ENCODE assay signal across 17 cellular contexts in the genomic region with DNA sequence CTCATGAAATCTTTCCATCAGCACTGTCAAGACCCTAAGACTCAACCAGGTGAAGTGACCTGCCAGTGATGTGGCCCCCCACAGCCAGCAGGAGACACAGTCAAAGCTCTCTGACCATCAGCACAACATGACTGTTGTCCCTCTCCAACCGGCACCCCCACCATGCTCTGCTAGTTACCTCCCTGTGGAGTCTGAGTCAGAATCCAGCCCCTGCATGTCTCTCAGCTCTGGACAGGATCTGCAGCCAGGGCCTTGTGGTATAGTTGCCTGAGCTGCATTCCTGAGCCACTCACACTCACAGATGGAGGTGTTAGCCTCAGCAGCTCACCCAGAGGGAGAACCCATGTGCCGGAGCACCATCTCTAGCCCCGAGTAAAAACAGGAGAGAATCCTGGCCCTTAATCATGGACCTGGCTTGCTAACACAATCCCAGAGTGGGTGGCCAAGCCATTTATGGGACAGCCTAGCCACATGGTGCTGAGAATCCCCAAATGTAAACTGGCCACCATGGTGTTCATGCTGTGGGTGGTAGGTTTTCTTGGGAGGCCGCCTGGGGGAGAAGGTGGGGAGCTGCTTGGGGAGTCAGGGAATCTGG.
DNase-seq lines count a peak whose midpoint lies in the region; TF ChIP-seq lines count a peak whose summit lies in the region.
"Had no signal": no experiment of that assay in that cellular context is flagged by ENCODE, and none has a peak within 500 bp of the region (broad histone marks: within the 10 kb centered on the region; RNA-seq: fewer than 3 reads in every experiment).

No MANE protein-coding gene starts in this region.

- H3K27ac Mint-ChIP-seq in MCF 10A (ENCODE audit: low read depth, unreplicated experiment): no peak overlapping the region
- no peak overlapping the region for H3K27ac Mint-ChIP-seq in CD4-positive, alpha-beta memory T cell
- H3K27ac Mint-ChIP-seq: activated T-cell treated with anti-CD3 and anti-CD28 coated beads, Interleukin-2, amount 50 U/mL, for 72 hours; brain; stimulated activated naive B cell treated with anti-CD40 and anti-IgM and Interleukin-4, amounts not matched to agents 10 μg/mL and 1 μg/mL and 100 μg/mL, for 72 hours had no signal

- no peak overlapping the region for H3K27ac ChIP-seq in breast epithelium
- no peak overlapping the region for H3K27ac ChIP-seq in SK-N-SH (ENCODE audit: low read depth in 2 of 2, low read length in 1 of 2)
- no peak overlapping the region for H3K27ac ChIP-seq in CD4-positive, alpha-beta memory T cell (ENCODE audit: low read depth, low read length)
- H3K27ac ChIP-seq: neutrophil had no signal

- 100% methylated on average over 2 of the region's 4 CpGs for WGBS in SK-N-SH (ENCODE audit: low lambda C conversion rate)

- H3K9ac ChIP-seq in SK-N-SH: no peak overlapping the region

- no peak overlapping the region for H3K4me3 Mint-ChIP-seq in MCF 10A (ENCODE audit: unreplicated experiment)
- no peak overlapping the region for H3K4me3 Mint-ChIP-seq in CD4-positive, alpha-beta memory T cell
- H3K4me3 Mint-ChIP-seq: activated T-cell treated with anti-CD3 and anti-CD28 coated beads, Interleukin-2, amount 50 U/mL, for 72 hours; brain; stimulated activated naive B cell treated with anti-CD40 and anti-IgM and Interleukin-4, amounts not matched to agents 10 μg/mL and 1 μg/mL and 100 μg/mL, for 72 hours had no signal

- no peak for TF ChIP-seq POLR2A in breast epithelium (IDR thresholded peaks at IDR 0.05)

- no peaks in the 10 kb centered on the region for H3K79me2 ChIP-seq in SK-N-SH (ENCODE audit: insufficient read depth)

- POLR2A ChIA-PET in MCF 10A (lab: Yijun Ruan, JAX): no interaction called here
- POLR2A ChIA-PET in SK-N-SH (lab: Yijun Ruan, JAX): no interaction called here
- POLR2A ChIA-PET in CD4-positive, alpha-beta memory T cell (lab: Charles Lee; ENCODE audit: partially characterized antibody): no interaction called here

- no peaks in the 10 kb centered on the region for H3K36me3 ChIP-seq in breast epithelium
- peaks cover 57 to 80% of the 10 kb centered on the region in 2 experiments for H3K36me3 ChIP-seq in SK-N-SH (replicated peaks in 1 of 2; ENCODE audit: control insufficient read depth in 1 of 2, insufficient read depth in 2 of 2, low read length in 1 of 2)
- no peaks in the 10 kb centered on the region for H3K36me3 ChIP-seq in CD4-positive, alpha-beta memory T cell (ENCODE audit: insufficient read depth, low read length)
- H3K36me3 ChIP-seq: neutrophil had no signal

- TF ChIP-seq EP300 in SK-N-SH (IDR thresholded peaks at IDR 0.05; ENCODE audit: borderline replicate concordance in 1 of 2, low read depth in 1 of 2, low read length in 1 of 2): no peak

- peak; percentile 27 for DNase-seq in MCF 10A (ENCODE audit: unreplicated experiment)
- no peak for DNase-seq in breast epithelium (ENCODE audit: low spot score in 2 of 2)
- DNase-seq in SK-N-SH: no peak
- peak; percentile 34 for DNase-seq in fibroblast of villous mesenchyme (ENCODE audit: low read depth)
- DNase-seq in NCI-H1048 (lab: John Stamatoyannopoulos, UW): no peak
- DNase-seq in CD4-positive, alpha-beta memory T cell: no peak
- DNase-seq in NCI-H510A treated with DMSO at 0.1 percent for 48 hours (lab: John Stamatoyannopoulos, UW): no peak
- no peak for DNase-seq in GF-D8 (lab: John Stamatoyannopoulos, UW)
- DNase-seq: 8988T; activated T-cell treated with anti-CD3 and anti-CD28 coated beads, Interleukin-2, amount 50 U/mL, for 72 hours; erythroblast; left colon; NCI-H2227 treated with DMSO at 0.1 percent for 48 hours; SHP77 treated with DMSO at 0.1 percent for 48 hours; stimulated activated naive B cell treated with anti-CD40 and anti-IgM and Interleukin-4, amounts not matched to agents 10 μg/mL and 1 μg/mL and 100 μg/mL, for 72 hours had no signal

- H3K4me3 ChIP-seq in breast epithelium (no peak overlapping the region), SK-N-SH (ENCODE audit: low read depth in 2 of 2, low read length in 1 of 2) (no peak overlapping the region), fibroblast of villous mesenchyme (ENCODE audit: low read depth, low read length) (no peak overlapping the region)
- no peak overlapping the region for H3K4me3 ChIP-seq in CD4-positive, alpha-beta memory T cell (ENCODE audit: low read length in 2 of 2)

- H3K4me1 ChIP-seq in breast epithelium: no peaks in the 10 kb centered on the region
- no peaks in the 10 kb centered on the region for H3K4me1 ChIP-seq in SK-N-SH (ENCODE audit: control insufficient read depth in 1 of 2, insufficient read depth in 2 of 2, low read depth in 1 of 2, low read length in 1 of 2)
- H3K4me1 ChIP-seq in CD4-positive, alpha-beta memory T cell (ENCODE audit: insufficient read depth, low read length): no peaks in the 10 kb centered on the region

- H2AFZ ChIP-seq in SK-N-SH (ENCODE audit: low read depth): no peak overlapping the region

- no TSS peak for BruUV-seq in MCF 10A (replicated peaks; lab: Mats Ljungman, UMichigan)

- H3K27me3 ChIP-seq in breast epithelium (no peaks in the 10 kb centered on the region), SK-N-SH (ENCODE audit: insufficient read depth) (no peaks in the 10 kb centered on the region)
- no peaks in the 10 kb centered on the region for H3K27me3 ChIP-seq in CD4-positive, alpha-beta memory T cell (ENCODE audit: insufficient read depth, low read length)
- H3K27me3 ChIP-seq: neutrophil had no signal

- no peaks in the 10 kb centered on the region for H3K9me3 ChIP-seq in breast epithelium
- no peaks in the 10 kb centered on the region for H3K9me3 ChIP-seq in SK-N-SH
- H3K9me3 ChIP-seq in CD4-positive, alpha-beta memory T cell (ENCODE audit: control insufficient read depth in 1 of 2, low read length in 2 of 2): no peaks in the 10 kb centered on the region
- H3K9me3 ChIP-seq: neutrophil had no signal

- H3F3A ChIP-seq in SK-N-SH (replicated peaks; ENCODE audit: insufficient read depth): peaks cover 14% of the 10 kb centered on the region

- H3K27me3 Mint-ChIP-seq in MCF 10A (ENCODE audit: insufficient read depth, unreplicated experiment): no peaks in the 10 kb centered on the region
- H3K27me3 Mint-ChIP-seq in CD4-positive, alpha-beta memory T cell: no peaks in the 10 kb centered on the region
- H3K27me3 Mint-ChIP-seq: stimulated activated naive B cell treated with anti-CD40 and anti-IgM and Interleukin-4, amounts not matched to agents 10 μg/mL and 1 μg/mL and 100 μg/mL, for 72 hours had no signal

- CTCF ChIA-PET in MCF 10A (lab: Yijun Ruan, JAX): no interaction called here
- CTCF ChIA-PET in SK-N-SH (lab: Yijun Ruan, JAX): interaction anchor here (0.5 kb wide), 1 partner anchor 238 kb away, joined by 3 read pairs; a partner anchor contains a TSS
- CTCF ChIA-PET in CD4-positive, alpha-beta memory T cell (lab: Charles Lee; ENCODE audit: partially characterized antibody): no interaction called here

- H4K20me1 ChIP-seq in SK-N-SH (ENCODE audit: insufficient read depth): no peaks in the 10 kb centered on the region; the same call in 1 of the 2 replicates

- no peak for TF ChIP-seq RAD21 in SK-N-SH (IDR thresholded peaks at IDR 0.05; ENCODE audit: low read length)

- no peaks in the 10 kb centered on the region for H3K9me2 ChIP-seq in SK-N-SH

- no peaks in the 10 kb centered on the region for H3K9me3 Mint-ChIP-seq in MCF 10A (ENCODE audit: unreplicated experiment)
- H3K9me3 Mint-ChIP-seq in CD4-positive, alpha-beta memory T cell: peaks cover 0 to 2% (median 0%) of the 10 kb centered on the region in 8 donors
- H3K9me3 Mint-ChIP-seq: activated T-cell treated with anti-CD3 and anti-CD28 coated beads, Interleukin-2, amount 50 U/mL, for 72 hours had no signal

- H3K4me1 Mint-ChIP-seq in MCF 10A (ENCODE audit: insufficient read depth, unreplicated experiment): peaks cover 6% of the 10 kb centered on the region
- peaks cover 0 to 2% (median 0%) of the 10 kb centered on the region in 4 donors for H3K4me1 Mint-ChIP-seq in CD4-positive, alpha-beta memory T cell

- intact Hi-C loops in MCF 10A (cut with micrococcal nuclease) (no loop called here), breast epithelium (cut with DNase I; ENCODE audit: low total_unique reads) (no loop called here)
- intact Hi-C loops in CD4-positive, alpha-beta memory T cell (cut with micrococcal nuclease): no loop called here

- no peak for TF ChIP-seq CTCF in MCF 10A (IDR thresholded peaks at IDR 0.05; ENCODE audit: unreplicated experiment)
- no peak for TF ChIP-seq CTCF in breast epithelium (IDR thresholded peaks at IDR 0.05)
- no peak for TF ChIP-seq CTCF in SK-N-SH (IDR thresholded peaks at IDR 0.05)
- TF ChIP-seq CTCF in fibroblast of villous mesenchyme (IDR thresholded peaks at IDR 0.05; ENCODE audit: insufficient read depth, low read depth, low read length): no peak

- H3K36me3 Mint-ChIP-seq in MCF 10A (ENCODE audit: insufficient read depth, unreplicated experiment): peaks cover 21% of the 10 kb centered on the region
- H3K36me3 Mint-ChIP-seq in CD4-positive, alpha-beta memory T cell: peaks cover 0 to 28% of the 10 kb centered on the region in 2 donors
- H3K36me3 Mint-ChIP-seq: brain had no signal

- no peak overlapping the region for H3K4me2 ChIP-seq in SK-N-SH

TF ChIP-seq in SK-N-SH, 30 proteins besides CTCF, POLR2A, EP300 and RAD21:
- no peak for TF ChIP-seq YY1 (IDR thresholded peaks at IDR 0.05; ENCODE audit: low read depth)
- TF ChIP-seq, protein P1, sequence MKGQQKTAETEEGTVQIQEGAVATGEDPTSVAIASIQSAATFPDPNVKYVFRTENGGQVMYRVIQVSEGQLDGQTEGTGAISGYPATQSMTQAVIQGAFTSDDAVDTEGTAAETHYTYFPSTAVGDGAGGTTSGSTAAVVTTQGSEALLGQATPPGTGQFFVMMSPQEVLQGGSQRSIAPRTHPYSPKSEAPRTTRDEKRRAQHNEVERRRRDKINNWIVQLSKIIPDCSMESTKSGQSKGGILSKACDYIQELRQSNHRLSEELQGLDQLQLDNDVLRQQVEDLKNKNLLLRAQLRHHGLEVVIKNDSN (IDR thresholded peaks at IDR 0.05; ENCODE audit: borderline replicate concordance, low read depth): no peak
- TF ChIP-seq TCF12 (IDR thresholded peaks at IDR 0.05): peak; percentile 32; the same call in 1 of the 2 replicates
TF ChIP-seq in SK-N-SH: peak in this region for 1.

Comparison
In these comparisons a context has a peak if more than half of its experiments do, and no peak if none do; other contexts are left out.
1. DNase-seq: peak in MCF 10A (single experiment) and fibroblast of villous mesenchyme (single experiment); none in breast epithelium (0 of 2), SK-N-SH (single experiment), NCI-H1048 (single experiment), CD4-positive, alpha-beta memory T cell (0 of 5), NCI-H510A treated with DMSO at 0.1 percent for 48 hours (single experiment) and GF-D8 (single experiment).